In genomic region chr10:73743905-73744689, GRCh38 we compare ENCODE assay signal across 1 cellular context.
TF ChIP-seq lines count a peak whose summit lies in the region.

A gene with protein sequence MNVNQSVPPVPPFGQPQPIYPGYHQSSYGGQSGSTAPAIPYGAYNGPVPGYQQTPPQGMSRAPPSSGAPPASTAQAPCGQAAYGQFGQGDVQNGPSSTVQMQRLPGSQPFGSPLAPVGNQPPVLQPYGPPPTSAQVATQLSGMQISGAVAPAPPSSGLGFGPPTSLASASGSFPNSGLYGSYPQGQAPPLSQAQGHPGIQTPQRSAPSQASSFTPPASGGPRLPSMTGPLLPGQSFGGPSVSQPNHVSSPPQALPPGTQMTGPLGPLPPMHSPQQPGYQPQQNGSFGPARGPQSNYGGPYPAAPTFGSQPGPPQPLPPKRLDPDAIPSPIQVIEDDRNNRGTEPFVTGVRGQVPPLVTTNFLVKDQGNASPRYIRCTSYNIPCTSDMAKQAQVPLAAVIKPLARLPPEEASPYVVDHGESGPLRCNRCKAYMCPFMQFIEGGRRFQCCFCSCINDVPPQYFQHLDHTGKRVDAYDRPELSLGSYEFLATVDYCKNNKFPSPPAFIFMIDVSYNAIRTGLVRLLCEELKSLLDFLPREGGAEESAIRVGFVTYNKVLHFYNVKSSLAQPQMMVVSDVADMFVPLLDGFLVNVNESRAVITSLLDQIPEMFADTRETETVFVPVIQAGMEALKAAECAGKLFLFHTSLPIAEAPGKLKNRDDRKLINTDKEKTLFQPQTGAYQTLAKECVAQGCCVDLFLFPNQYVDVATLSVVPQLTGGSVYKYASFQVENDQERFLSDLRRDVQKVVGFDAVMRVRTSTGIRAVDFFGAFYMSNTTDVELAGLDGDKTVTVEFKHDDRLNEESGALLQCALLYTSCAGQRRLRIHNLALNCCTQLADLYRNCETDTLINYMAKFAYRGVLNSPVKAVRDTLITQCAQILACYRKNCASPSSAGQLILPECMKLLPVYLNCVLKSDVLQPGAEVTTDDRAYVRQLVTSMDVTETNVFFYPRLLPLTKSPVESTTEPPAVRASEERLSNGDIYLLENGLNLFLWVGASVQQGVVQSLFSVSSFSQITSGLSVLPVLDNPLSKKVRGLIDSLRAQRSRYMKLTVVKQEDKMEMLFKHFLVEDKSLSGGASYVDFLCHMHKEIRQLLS (plus strand): TSS chr10:73744372. CDS start chr10:73746833, 2,461 bp downstream.

TF ChIP-seq in HepG2, 621 proteins besides CTCF, POLR2A, EP300 and RAD21 (continued from another document and continues in another):
- TF ChIP-seq EHMT2 (IDR thresholded peaks at IDR 0.05; ENCODE audit: borderline replicate concordance, low read depth, low read length) (no peak), ARNTL (CRISPR knock-in tag; IDR thresholded peaks at IDR 0.05) (peak; percentile 55; the same call in 1 of the 2 replicates), YEATS2 (CRISPR knock-in tag; IDR thresholded peaks at IDR 0.05; ENCODE audit: borderline replicate concordance) (peak; percentile 99), YY1 (IDR thresholded peaks at IDR 0.05; ENCODE audit: insufficient read depth, insufficient replicate concordance, low read depth, low read length) (peak; percentile 97), EED (CRISPR knock-in tag; IDR thresholded peaks at IDR 0.05) (no peak), CBX1 (IDR thresholded peaks at IDR 0.05; ENCODE audit: low read depth) (no peak), MAZ (IDR thresholded peaks at IDR 0.05; ENCODE audit: borderline replicate concordance, low read depth, low read length) (peak; percentile 93), MAZ (CRISPR knock-in tag; IDR thresholded peaks at IDR 0.05; ENCODE audit: low read depth) (no peak), BCLAF1 (IDR thresholded peaks at IDR 0.05) (no peak), FOXC1 (CRISPR knock-in tag; IDR thresholded peaks at IDR 0.05; ENCODE audit: borderline replicate concordance) (peak; percentile 44; the same call in 1 of the 2 replicates), NCOA5 (CRISPR knock-in tag; IDR thresholded peaks at IDR 0.05) (no peak), NR3C1 (CRISPR knock-in tag; IDR thresholded peaks at IDR 0.05) (no peak), ELF1 (CRISPR knock-in tag; IDR thresholded peaks at IDR 0.05) (peak; percentile 91), TFE3 (CRISPR knock-in tag; IDR thresholded peaks at IDR 0.05) (peak; percentile 62; the same call in 1 of the 2 replicates), TEAD2 (CRISPR knock-in tag; IDR thresholded peaks at IDR 0.05) (no peak), ZNF570 (CRISPR knock-in tag; IDR thresholded peaks at IDR 0.05; ENCODE audit: borderline replicate concordance) (no peak), PRMT3 (CRISPR knock-in tag; IDR thresholded peaks at IDR 0.05; ENCODE audit: borderline replicate concordance, low read depth) (no peak), HNF1A (IDR thresholded peaks at IDR 0.05; ENCODE audit: low read depth) (no peak), HNF1A (CRISPR knock-in tag; IDR thresholded peaks at IDR 0.05; ENCODE audit: borderline replicate concordance) (peak; percentile 52; the same call in 1 of the 2 replicates), CSRNP2 (CRISPR knock-in tag; conservative IDR thresholded peaks at IDR 0.05; ENCODE audit: low read depth) (no peak), HNF4A (CRISPR knock-in tag; IDR thresholded peaks at IDR 0.05) (peak; percentile 29; the same call in 1 of the 2 replicates), ZHX1 (CRISPR knock-in tag; IDR thresholded peaks at IDR 0.05; ENCODE audit: low read depth) (peak; percentile 83), ZNF101 (CRISPR knock-in tag; IDR thresholded peaks at IDR 0.05; ENCODE audit: borderline replicate concordance, low read depth) (no peak), ZFP1 (CRISPR knock-in tag; IDR thresholded peaks at IDR 0.05) (no peak), SMARCE1 (IDR thresholded peaks at IDR 0.05; ENCODE audit: borderline replicate concordance) (no peak), FLYWCH1 (CRISPR knock-in tag; IDR thresholded peaks at IDR 0.05) (no peak), SRF (IDR thresholded peaks at IDR 0.05; ENCODE audit: low read depth, low read length) (no peak), NFRKB (IDR thresholded peaks at IDR 0.05) (peak; percentile 87)
- TF ChIP-seq, protein P1, sequence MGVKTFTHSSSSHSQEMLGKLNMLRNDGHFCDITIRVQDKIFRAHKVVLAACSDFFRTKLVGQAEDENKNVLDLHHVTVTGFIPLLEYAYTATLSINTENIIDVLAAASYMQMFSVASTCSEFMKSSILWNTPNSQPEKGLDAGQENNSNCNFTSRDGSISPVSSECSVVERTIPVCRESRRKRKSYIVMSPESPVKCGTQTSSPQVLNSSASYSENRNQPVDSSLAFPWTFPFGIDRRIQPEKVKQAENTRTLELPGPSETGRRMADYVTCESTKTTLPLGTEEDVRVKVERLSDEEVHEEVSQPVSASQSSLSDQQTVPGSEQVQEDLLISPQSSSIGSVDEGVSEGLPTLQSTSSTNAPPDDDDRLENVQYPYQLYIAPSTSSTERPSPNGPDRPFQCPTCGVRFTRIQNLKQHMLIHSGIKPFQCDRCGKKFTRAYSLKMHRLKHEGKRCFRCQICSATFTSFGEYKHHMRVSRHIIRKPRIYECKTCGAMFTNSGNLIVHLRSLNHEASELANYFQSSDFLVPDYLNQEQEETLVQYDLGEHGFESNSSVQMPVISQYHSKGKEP (CRISPR knock-in tag; IDR thresholded peaks at IDR 0.05), result no peak
- TF ChIP-seq, protein P2, sequence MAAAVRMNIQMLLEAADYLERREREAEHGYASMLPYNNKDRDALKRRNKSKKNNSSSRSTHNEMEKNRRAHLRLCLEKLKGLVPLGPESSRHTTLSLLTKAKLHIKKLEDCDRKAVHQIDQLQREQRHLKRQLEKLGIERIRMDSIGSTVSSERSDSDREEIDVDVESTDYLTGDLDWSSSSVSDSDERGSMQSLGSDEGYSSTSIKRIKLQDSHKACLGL (CRISPR knock-in tag; IDR thresholded peaks at IDR 0.05), result peak; percentile 65; the same call in 1 of the 2 replicates
- TF ChIP-seq, protein P3, sequence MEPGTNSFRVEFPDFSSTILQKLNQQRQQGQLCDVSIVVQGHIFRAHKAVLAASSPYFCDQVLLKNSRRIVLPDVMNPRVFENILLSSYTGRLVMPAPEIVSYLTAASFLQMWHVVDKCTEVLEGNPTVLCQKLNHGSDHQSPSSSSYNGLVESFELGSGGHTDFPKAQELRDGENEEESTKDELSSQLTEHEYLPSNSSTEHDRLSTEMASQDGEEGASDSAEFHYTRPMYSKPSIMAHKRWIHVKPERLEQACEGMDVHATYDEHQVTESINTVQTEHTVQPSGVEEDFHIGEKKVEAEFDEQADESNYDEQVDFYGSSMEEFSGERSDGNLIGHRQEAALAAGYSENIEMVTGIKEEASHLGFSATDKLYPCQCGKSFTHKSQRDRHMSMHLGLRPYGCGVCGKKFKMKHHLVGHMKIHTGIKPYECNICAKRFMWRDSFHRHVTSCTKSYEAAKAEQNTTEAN (CRISPR knock-in tag; conservative IDR thresholded peaks at IDR 0.05), result no peak
- TF ChIP-seq, protein P4, sequence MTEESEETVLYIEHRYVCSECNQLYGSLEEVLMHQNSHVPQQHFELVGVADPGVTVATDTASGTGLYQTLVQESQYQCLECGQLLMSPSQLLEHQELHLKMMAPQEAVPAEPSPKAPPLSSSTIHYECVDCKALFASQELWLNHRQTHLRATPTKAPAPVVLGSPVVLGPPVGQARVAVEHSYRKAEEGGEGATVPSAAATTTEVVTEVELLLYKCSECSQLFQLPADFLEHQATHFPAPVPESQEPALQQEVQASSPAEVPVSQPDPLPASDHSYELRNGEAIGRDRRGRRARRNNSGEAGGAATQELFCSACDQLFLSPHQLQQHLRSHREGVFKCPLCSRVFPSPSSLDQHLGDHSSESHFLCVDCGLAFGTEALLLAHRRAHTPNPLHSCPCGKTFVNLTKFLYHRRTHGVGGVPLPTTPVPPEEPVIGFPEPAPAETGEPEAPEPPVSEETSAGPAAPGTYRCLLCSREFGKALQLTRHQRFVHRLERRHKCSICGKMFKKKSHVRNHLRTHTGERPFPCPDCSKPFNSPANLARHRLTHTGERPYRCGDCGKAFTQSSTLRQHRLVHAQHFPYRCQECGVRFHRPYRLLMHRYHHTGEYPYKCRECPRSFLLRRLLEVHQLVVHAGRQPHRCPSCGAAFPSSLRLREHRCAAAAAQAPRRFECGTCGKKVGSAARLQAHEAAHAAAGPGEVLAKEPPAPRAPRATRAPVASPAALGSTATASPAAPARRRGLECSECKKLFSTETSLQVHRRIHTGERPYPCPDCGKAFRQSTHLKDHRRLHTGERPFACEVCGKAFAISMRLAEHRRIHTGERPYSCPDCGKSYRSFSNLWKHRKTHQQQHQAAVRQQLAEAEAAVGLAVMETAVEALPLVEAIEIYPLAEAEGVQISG (CRISPR knock-in tag; IDR thresholded peaks at IDR 0.05), result peak; percentile 91
